Comparison of ENCODE assay signal across 20 cellular contexts in the genomic region with DNA sequence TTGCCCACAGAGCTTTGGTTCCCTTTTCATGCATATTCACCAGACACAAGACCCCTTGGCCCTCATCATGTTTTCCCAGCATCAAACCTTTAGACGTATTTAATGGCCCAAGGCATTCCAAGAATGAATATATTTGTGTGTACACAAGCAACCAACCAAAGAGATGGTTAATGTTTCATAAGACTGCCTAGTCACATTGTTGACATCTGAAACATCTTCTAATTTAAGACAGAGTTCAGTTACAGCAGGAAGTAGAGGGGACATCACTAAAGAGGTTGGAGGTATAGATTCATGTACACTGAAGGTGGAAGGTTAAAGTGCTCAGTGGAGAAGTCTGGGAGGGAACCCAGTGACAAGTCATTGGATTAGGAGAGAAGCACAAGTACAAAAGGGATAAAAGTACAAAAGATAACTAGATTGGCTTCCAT. TPM values are rescaled to one million over a fixed set of nuclear protein-coding genes. Genes with fewer than 3 reads are reported as not detected.
A peak's percentile ranks its signal among the peaks of the same experiment; 100 is the strongest.
DNase-seq lines count a peak whose midpoint lies in the region; ATAC-seq and TF ChIP-seq lines count a peak whose summit lies in the region.
"Had no signal": no experiment of that assay in that cellular context is flagged by ENCODE, and none has a peak within 500 bp of the region (broad histone marks: within the 10 kb centered on the region; RNA-seq: fewer than 3 reads in every experiment).

No MANE protein-coding gene starts in this region.

- DNase-seq in epithelial cell of proximal tubule (ENCODE audit: low read depth) (peak; percentile 94), neural progenitor cell (ENCODE audit: low spot score) (no peak), NCI-H2107 treated with DMSO at 0.1 percent for 48 hours (lab: John Stamatoyannopoulos, UW; ENCODE audit: unreplicated experiment) (no peak), NCI-H526 treated with DMSO at 0.1 percent for 48 hours (lab: John Stamatoyannopoulos, UW) (no peak)
- DNase-seq in effector CD8-positive, alpha-beta T cell (lab: John Stamatoyannopoulos, UW), result no peak
- DNase-seq: activated CD4-positive, alpha-beta memory T cell treated with anti-CD3 and anti-CD28 coated beads, Interleukin-2, amount 10 ng/mL, durations not matched to agents 7 days and 5 days; activated naive CD8-positive, alpha-beta T cell treated with anti-CD3 and anti-CD28 coated beads for 36 hours; activated T-cell treated with anti-CD3 and anti-CD28 coated beads, Interleukin-2, amount 50 U/mL, for 48 hours; DND-41; effector memory CD4-positive, alpha-beta T cell; H7; NCI-H1048; ovary; T-cell; WERI-Rb-1 had no signal

- H3K27ac ChIP-seq in neural progenitor cell, result no peak overlapping the region
- H3K27ac ChIP-seq: cardiac muscle cell, ovary, skin epidermis, WERI-Rb-1 had no signal

- H3K4me1 Mint-ChIP-seq in neural progenitor cell, result peaks cover 17% of the 10 kb centered on the region
- H3K4me1 Mint-ChIP-seq: activated CD4-positive, alpha-beta memory T cell treated with anti-CD3 and anti-CD28 coated beads, Interleukin-2, amount 10 ng/mL, durations not matched to agents 7 days and 5 days; IgD-negative memory B cell; T-cell had no signal

- no peaks in the 10 kb centered on the region for H3K9me3 ChIP-seq in neural progenitor cell (ENCODE audit: low read depth)
- H3K9me3 ChIP-seq: ovary had no signal

- H3K9me3 Mint-ChIP-seq in neural progenitor cell, result no peaks in the 10 kb centered on the region
- H3K9me3 Mint-ChIP-seq: activated CD4-positive, alpha-beta memory T cell treated with anti-CD3 and anti-CD28 coated beads, Interleukin-2, amount 10 ng/mL, durations not matched to agents 7 days and 5 days; activated naive CD8-positive, alpha-beta T cell treated with anti-CD3 and anti-CD28 coated beads for 36 hours; IgD-negative memory B cell; T-cell had no signal

- H3K4me3 ChIP-seq in GM08714 (ENCODE audit: low read length), result peak overlapping the region; percentile 26; the same call in 1 of the 2 replicates
- H3K4me3 ChIP-seq in epithelial cell of proximal tubule (ENCODE audit: low read depth, low read length), result no peak overlapping the region
- no peak overlapping the region for H3K4me3 ChIP-seq in neural progenitor cell
- H3K4me3 ChIP-seq: cardiac muscle cell, ovary, skin epidermis had no signal

- H3K4me3 Mint-ChIP-seq in neural progenitor cell, result no peak overlapping the region
- H3K4me3 Mint-ChIP-seq: activated CD4-positive, alpha-beta memory T cell treated with anti-CD3 and anti-CD28 coated beads, Interleukin-2, amount 10 ng/mL, durations not matched to agents 7 days and 5 days; activated naive CD8-positive, alpha-beta T cell treated with anti-CD3 and anti-CD28 coated beads for 36 hours; IgD-negative memory B cell; T-cell had no signal

- H3K27me3 Mint-ChIP-seq in neural progenitor cell (ENCODE audit: insufficient read depth, low read depth), result peaks cover 4% of the 10 kb centered on the region
- H3K27me3 Mint-ChIP-seq: activated CD4-positive, alpha-beta memory T cell treated with anti-CD3 and anti-CD28 coated beads, Interleukin-2, amount 10 ng/mL, durations not matched to agents 7 days and 5 days; activated naive CD8-positive, alpha-beta T cell treated with anti-CD3 and anti-CD28 coated beads for 36 hours; IgD-negative memory B cell; T-cell had no signal

- H3K9ac ChIP-seq in neural progenitor cell, result no peak overlapping the region

- H3K4me1 ChIP-seq in neural progenitor cell, result peaks cover 38% of the 10 kb centered on the region

- peaks cover 26% of the 10 kb centered on the region for H3F3A ChIP-seq in neural progenitor cell (ENCODE audit: low read depth)

- H3K36me3 Mint-ChIP-seq in neural progenitor cell, result no peaks in the 10 kb centered on the region
- H3K36me3 Mint-ChIP-seq: IgD-negative memory B cell had no signal

- H3K27me3 ChIP-seq in neural progenitor cell, result no peaks in the 10 kb centered on the region
- H3K27me3 ChIP-seq: cardiac muscle cell, ovary had no signal

- H3K79me2 ChIP-seq in neural progenitor cell (ENCODE audit: low read depth), result no peaks in the 10 kb centered on the region

- peak overlapping the region; percentile 36 for H3K4me2 ChIP-seq in neural progenitor cell

- H2AFZ ChIP-seq in neural progenitor cell (replicated peaks), result no peak overlapping the region

- no peaks in the 10 kb centered on the region for H4K20me1 ChIP-seq in neural progenitor cell (ENCODE audit: low read depth)

- peak; percentile 51 for ATAC-seq in HG03108 (IDR thresholded peaks at IDR 0.05; ENCODE audit: unreplicated experiment)
- ATAC-seq: T-cell had no signal

- H3K36me3 ChIP-seq in neural progenitor cell, result no peaks in the 10 kb centered on the region
- H3K36me3 ChIP-seq: ovary had no signal

- TF ChIP-seq CTCF in epithelial cell of proximal tubule (conservative IDR thresholded peaks at IDR 0.05; ENCODE audit: low read depth, low read length), result no peak
- TF ChIP-seq CTCF in neural progenitor cell (IDR thresholded peaks at IDR 0.05), result no peak

- no peak overlapping the region for H3K27ac Mint-ChIP-seq in neural progenitor cell
- H3K27ac Mint-ChIP-seq: activated CD4-positive, alpha-beta memory T cell treated with anti-CD3 and anti-CD28 coated beads, Interleukin-2, amount 10 ng/mL, durations not matched to agents 7 days and 5 days; activated naive CD8-positive, alpha-beta T cell treated with anti-CD3 and anti-CD28 coated beads for 36 hours; IgD-negative memory B cell; T-cell had no signal

RNA-seq across cellular contexts. Expression of a gene that starts 49.1 kb away (rescaled TPM):
- total RNA-seq in epithelial cell of proximal tubule (17.4 and 37.4 TPM in 2 replicates), neural progenitor cell (ENCODE audit: low replicate concordance) (7.9 and 12.0 TPM in 2 replicates)
